Comparison of ENCODE assay signal across 1 cellular context in the genomic region with DNA sequence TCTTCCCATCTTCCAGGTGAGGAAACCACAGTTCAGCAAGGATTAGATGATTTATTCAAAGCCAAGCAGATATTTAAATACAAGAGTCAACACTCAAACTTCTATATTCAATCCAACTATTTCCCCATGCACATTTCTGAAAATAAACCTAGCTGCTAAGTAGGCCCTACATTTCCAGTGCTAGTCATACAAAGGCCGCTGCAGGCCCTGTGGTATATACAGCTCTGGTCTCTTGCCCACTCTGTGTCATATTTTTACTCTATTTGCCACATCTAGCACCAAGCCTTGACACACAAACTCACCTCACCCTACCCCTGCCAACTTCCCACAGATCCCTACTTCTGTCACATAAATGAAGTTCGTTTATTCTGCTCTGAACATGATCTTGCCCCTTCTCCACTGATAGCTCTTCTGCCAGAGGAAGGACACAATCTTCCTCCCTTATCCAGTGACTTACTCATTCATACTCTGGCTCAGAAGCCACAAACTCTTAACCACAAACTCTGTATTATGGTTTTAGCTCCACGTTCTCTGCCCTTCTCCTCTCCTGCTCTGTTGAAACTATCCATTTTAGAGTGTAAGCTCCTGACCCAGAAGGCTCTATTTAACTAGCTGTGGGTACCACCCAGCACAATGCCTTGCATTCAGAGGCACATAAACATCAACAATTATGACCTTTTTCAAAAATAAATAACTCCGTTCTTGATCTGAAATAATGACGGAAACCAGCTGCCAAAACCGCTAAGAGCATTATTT.
TF ChIP-seq lines count a peak whose summit lies in the region.

No MANE protein-coding gene starts in this region.

TF ChIP-seq in GM23338, 12 proteins besides CTCF, POLR2A, EP300 and RAD21 (continued from another document):
- TF ChIP-seq, protein P1, sequence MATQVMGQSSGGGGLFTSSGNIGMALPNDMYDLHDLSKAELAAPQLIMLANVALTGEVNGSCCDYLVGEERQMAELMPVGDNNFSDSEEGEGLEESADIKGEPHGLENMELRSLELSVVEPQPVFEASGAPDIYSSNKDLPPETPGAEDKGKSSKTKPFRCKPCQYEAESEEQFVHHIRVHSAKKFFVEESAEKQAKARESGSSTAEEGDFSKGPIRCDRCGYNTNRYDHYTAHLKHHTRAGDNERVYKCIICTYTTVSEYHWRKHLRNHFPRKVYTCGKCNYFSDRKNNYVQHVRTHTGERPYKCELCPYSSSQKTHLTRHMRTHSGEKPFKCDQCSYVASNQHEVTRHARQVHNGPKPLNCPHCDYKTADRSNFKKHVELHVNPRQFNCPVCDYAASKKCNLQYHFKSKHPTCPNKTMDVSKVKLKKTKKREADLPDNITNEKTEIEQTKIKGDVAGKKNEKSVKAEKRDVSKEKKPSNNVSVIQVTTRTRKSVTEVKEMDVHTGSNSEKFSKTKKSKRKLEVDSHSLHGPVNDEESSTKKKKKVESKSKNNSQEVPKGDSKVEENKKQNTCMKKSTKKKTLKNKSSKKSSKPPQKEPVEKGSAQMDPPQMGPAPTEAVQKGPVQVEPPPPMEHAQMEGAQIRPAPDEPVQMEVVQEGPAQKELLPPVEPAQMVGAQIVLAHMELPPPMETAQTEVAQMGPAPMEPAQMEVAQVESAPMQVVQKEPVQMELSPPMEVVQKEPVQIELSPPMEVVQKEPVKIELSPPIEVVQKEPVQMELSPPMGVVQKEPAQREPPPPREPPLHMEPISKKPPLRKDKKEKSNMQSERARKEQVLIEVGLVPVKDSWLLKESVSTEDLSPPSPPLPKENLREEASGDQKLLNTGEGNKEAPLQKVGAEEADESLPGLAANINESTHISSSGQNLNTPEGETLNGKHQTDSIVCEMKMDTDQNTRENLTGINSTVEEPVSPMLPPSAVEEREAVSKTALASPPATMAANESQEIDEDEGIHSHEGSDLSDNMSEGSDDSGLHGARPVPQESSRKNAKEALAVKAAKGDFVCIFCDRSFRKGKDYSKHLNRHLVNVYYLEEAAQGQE (IDR thresholded peaks at IDR 0.05; ENCODE audit: unreplicated experiment) = no peak
- no peak for TF ChIP-seq NANOG (IDR thresholded peaks at IDR 0.05; ENCODE audit: borderline replicate concordance)
- no peak for TF ChIP-seq ZNF331 (CRISPR knock-in tag; IDR thresholded peaks at IDR 0.05; ENCODE audit: low read depth)
- no peak for TF ChIP-seq EZH2phosphoT487 (IDR thresholded peaks at IDR 0.05; ENCODE audit: unreplicated experiment)
- no peak for TF ChIP-seq POLR2AphosphoS5 (IDR thresholded peaks at IDR 0.05; ENCODE audit: low read depth)
- no peak for TF ChIP-seq CREB1 (CRISPR knock-in tag; IDR thresholded peaks at IDR 0.05; ENCODE audit: low read depth)
- no peak for TF ChIP-seq STAT1 (IDR thresholded peaks at IDR 0.05; ENCODE audit: unreplicated experiment)
- TF ChIP-seq JUNB (IDR thresholded peaks at IDR 0.05; ENCODE audit: unreplicated experiment) = no peak
- TF ChIP-seq, protein P2, sequence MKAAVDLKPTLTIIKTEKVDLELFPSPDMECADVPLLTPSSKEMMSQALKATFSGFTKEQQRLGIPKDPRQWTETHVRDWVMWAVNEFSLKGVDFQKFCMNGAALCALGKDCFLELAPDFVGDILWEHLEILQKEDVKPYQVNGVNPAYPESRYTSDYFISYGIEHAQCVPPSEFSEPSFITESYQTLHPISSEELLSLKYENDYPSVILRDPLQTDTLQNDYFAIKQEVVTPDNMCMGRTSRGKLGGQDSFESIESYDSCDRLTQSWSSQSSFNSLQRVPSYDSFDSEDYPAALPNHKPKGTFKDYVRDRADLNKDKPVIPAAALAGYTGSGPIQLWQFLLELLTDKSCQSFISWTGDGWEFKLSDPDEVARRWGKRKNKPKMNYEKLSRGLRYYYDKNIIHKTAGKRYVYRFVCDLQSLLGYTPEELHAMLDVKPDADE (IDR thresholded peaks at IDR 0.05) = no peak
